Comparison of ENCODE assay signal across 17 cellular contexts in genomic region chr7:70036695-70037094, GRCh38.
DNase-seq lines count a peak whose midpoint lies in the region; ATAC-seq, FAIRE-seq and TF ChIP-seq lines count a peak whose summit lies in the region.
"Had no signal": no experiment of that assay in that cellular context is flagged by ENCODE, and none has a peak within 500 bp of the region (broad histone marks: within the 10 kb centered on the region; RNA-seq: fewer than 3 reads in every experiment).

No MANE protein-coding gene starts in this region.

- H3K79me2 ChIP-seq in GM23248 (ENCODE audit: insufficient read depth), result no peaks in the 10 kb centered on the region
- H3K79me2 ChIP-seq in astrocyte (ENCODE audit: insufficient read depth, low read length), result no peaks in the 10 kb centered on the region

- no peak overlapping the region for H3K27ac ChIP-seq in GM23248
- no peak overlapping the region for H3K27ac ChIP-seq in HEK293 (ENCODE audit: extremely low read depth, low read depth, low read length)
- H3K27ac ChIP-seq in astrocyte (ENCODE audit: low read depth, low read length), result no peak overlapping the region
- H3K27ac ChIP-seq: A549 had no signal

- in situ Hi-C loops in GM23248 (cut with MboI) (no loop called here), G401 (cut with HindIII; ENCODE audit: low sequenced_read_pairs) (no loop called here)

- TF ChIP-seq CTCF in HEK293 (tag by site-specific recombination; IDR thresholded peaks at IDR 0.05) (no peak), astrocyte (IDR thresholded peaks at IDR 0.05; ENCODE audit: insufficient read depth, low read depth, low read length) (no peak)

- CTCF ChIA-PET in HEK293 (lab: Yijun Ruan, JAX), result interaction anchor here (0.7 kb wide), 2 partner anchors 56 to 497 kb away, joined by 3 read pairs; no protein-coding TSS in a partner anchor

- no peak for ATAC-seq in stimulated activated memory B cell treated with anti-CD40 and anti-IgM and Interleukin-4, amounts not matched to agents 10 μg/mL and 1 μg/mL and 100 μg/mL, for 72 hours
- no peak for ATAC-seq in GM21515 (IDR thresholded peaks at IDR 0.05; ENCODE audit: unreplicated experiment)
- ATAC-seq: A549; CD8-positive, alpha-beta T cell; GM12878; HCT116 had no signal

- H3K9me3 Mint-ChIP-seq in astrocyte (ENCODE audit: unreplicated experiment), result no peaks in the 10 kb centered on the region
- H3K9me3 Mint-ChIP-seq in stimulated activated memory B cell treated with anti-CD40 and anti-IgM and Interleukin-4, amounts not matched to agents 10 μg/mL and 1 μg/mL and 100 μg/mL, for 72 hours, result peaks cover 2% of the 10 kb centered on the region
- H3K9me3 Mint-ChIP-seq: CD14-positive monocyte; CD8-positive, alpha-beta T cell had no signal

- H3K4me3 Mint-ChIP-seq in astrocyte (ENCODE audit: unreplicated experiment), result no peak overlapping the region
- no peak overlapping the region for H3K4me3 Mint-ChIP-seq in stimulated activated memory B cell treated with anti-CD40 and anti-IgM and Interleukin-4, amounts not matched to agents 10 μg/mL and 1 μg/mL and 100 μg/mL, for 72 hours
- H3K4me3 Mint-ChIP-seq: CD14-positive monocyte; CD8-positive, alpha-beta T cell had no signal

- H3K27ac Mint-ChIP-seq in astrocyte (ENCODE audit: unreplicated experiment), result peak overlapping the region; percentile 67
- H3K27ac Mint-ChIP-seq in stimulated activated memory B cell treated with anti-CD40 and anti-IgM and Interleukin-4, amounts not matched to agents 10 μg/mL and 1 μg/mL and 100 μg/mL, for 72 hours, result peak overlapping the region; percentile 33
- H3K27ac Mint-ChIP-seq: CD14-positive monocyte; CD8-positive, alpha-beta T cell had no signal

- H3K36me3 Mint-ChIP-seq in astrocyte (ENCODE audit: low read depth, unreplicated experiment), result no peaks in the 10 kb centered on the region
- no peaks in the 10 kb centered on the region for H3K36me3 Mint-ChIP-seq in stimulated activated memory B cell treated with anti-CD40 and anti-IgM and Interleukin-4, amounts not matched to agents 10 μg/mL and 1 μg/mL and 100 μg/mL, for 72 hours
- H3K36me3 Mint-ChIP-seq: CD14-positive monocyte; CD8-positive, alpha-beta T cell had no signal

- no peaks in the 10 kb centered on the region for H3K36me3 ChIP-seq in GM23248 (ENCODE audit: low read depth)
- H3K36me3 ChIP-seq in HEK293 (ENCODE audit: control insufficient read depth in 2 of 2, insufficient read depth in 1 of 2, low read length in 2 of 2), result no peaks in the 10 kb centered on the region
- H3K36me3 ChIP-seq in astrocyte (ENCODE audit: insufficient read depth, low read length), result no peaks in the 10 kb centered on the region

- H3K4me1 ChIP-seq in GM23248 (ENCODE audit: insufficient read depth), result peaks cover 15% of the 10 kb centered on the region
- peaks cover 15% of the 10 kb centered on the region for H3K4me1 ChIP-seq in HEK293 (ENCODE audit: control insufficient read depth, insufficient read depth, low read length)
- no peaks in the 10 kb centered on the region for H3K4me1 ChIP-seq in astrocyte (ENCODE audit: insufficient read depth, low read length)
- H3K4me1 ChIP-seq: A549 had no signal

- H2AFZ ChIP-seq in GM23248 (no peak overlapping the region), astrocyte (ENCODE audit: low read depth, low read length) (no peak overlapping the region)

- H3K9ac ChIP-seq in GM23248, result no peak overlapping the region
- no peak overlapping the region for H3K9ac ChIP-seq in astrocyte (ENCODE audit: low read length)

- H3K4me2 ChIP-seq in GM23248 (ENCODE audit: unreplicated experiment), result peak overlapping the region; percentile 36
- H3K4me2 ChIP-seq in astrocyte (ENCODE audit: low read length), result no peak overlapping the region
- H3K4me2 ChIP-seq: A549 had no signal

- POLR2A ChIA-PET in HEK293 (lab: Yijun Ruan, JAX), result no interaction called here

- FAIRE-seq in astrocyte (lab: Jason Lieb, UNC), result no peak
- FAIRE-seq: A549, GM12878, GM18507, H1 had no signal

- H3K27me3 ChIP-seq in GM23248 (replicated peaks; ENCODE audit: insufficient read depth) (no peaks in the 10 kb centered on the region), astrocyte (ENCODE audit: insufficient read depth, low read length) (no peaks in the 10 kb centered on the region)

- peaks cover 8% of the 10 kb centered on the region; the same call in 1 of the 2 replicates for H3F3A ChIP-seq in GM23248 (ENCODE audit: insufficient read depth)

- 50 to 55% methylated on average over 1 of the region's 1 CpG for WGBS in GM23248 (ENCODE audit: low coverage in 1 of 2, low lambda C conversion rate in 2 of 2, missing lambda C conversion rate in 2 of 2), 2 experiments

- H3K9me3 ChIP-seq in GM23248 (ENCODE audit: low read depth) (no peaks in the 10 kb centered on the region), HEK293 (ENCODE audit: control insufficient read depth, insufficient read depth, low read depth, low read length) (no peaks in the 10 kb centered on the region), astrocyte (ENCODE audit: insufficient read depth, low read depth, low read length) (no peaks in the 10 kb centered on the region)

- no peaks in the 10 kb centered on the region for H3K27me3 Mint-ChIP-seq in astrocyte (ENCODE audit: low read depth, unreplicated experiment)
- H3K27me3 Mint-ChIP-seq in stimulated activated memory B cell treated with anti-CD40 and anti-IgM and Interleukin-4, amounts not matched to agents 10 μg/mL and 1 μg/mL and 100 μg/mL, for 72 hours, result no peaks in the 10 kb centered on the region

- no peak for DNase-seq in GM23248
- DNase-seq in astrocyte (ENCODE audit: low read depth), result no peak
- no peak for DNase-seq in G401 (ENCODE audit: low spot score)
- no peak for DNase-seq in NCI-H748 (lab: John Stamatoyannopoulos, UW; ENCODE audit: unreplicated experiment)
- DNase-seq: CD8-positive, alpha-beta T cell; COR-L47; IMR-90; KBM-7 had no signal

- H4K20me1 ChIP-seq in GM23248 (ENCODE audit: insufficient read depth) (no peaks in the 10 kb centered on the region), astrocyte (ENCODE audit: insufficient read depth, low read length) (peaks cover 3% of the 10 kb centered on the region)

- no peaks in the 10 kb centered on the region for H3K9me2 ChIP-seq in GM23248 (ENCODE audit: insufficient read depth)

- H3K4me3 ChIP-seq in GM23248, result no peak overlapping the region
- no peak overlapping the region for H3K4me3 ChIP-seq in HEK293 (ENCODE audit: low read depth, low read length)
- no peak overlapping the region for H3K4me3 ChIP-seq in astrocyte (ENCODE audit: insufficient read depth, low read depth, low read length)
- H3K4me3 ChIP-seq: A549, GM12878 had no signal

- peaks cover 15% of the 10 kb centered on the region for H3K4me1 Mint-ChIP-seq in astrocyte (ENCODE audit: low read depth, unreplicated experiment)
- peaks cover 24% of the 10 kb centered on the region for H3K4me1 Mint-ChIP-seq in stimulated activated memory B cell treated with anti-CD40 and anti-IgM and Interleukin-4, amounts not matched to agents 10 μg/mL and 1 μg/mL and 100 μg/mL, for 72 hours

TF ChIP-seq in HEK293, 187 proteins besides CTCF, POLR2A, EP300 and RAD21:
- TF ChIP-seq ZNF555 (tag by site-specific recombination; conservative IDR thresholded peaks at IDR 0.05) (no peak), GLI2 (tag by site-specific recombination; IDR thresholded peaks at IDR 0.05; ENCODE audit: borderline replicate concordance, low read depth) (no peak), SCRT1 (tag by site-specific recombination; IDR thresholded peaks at IDR 0.05; ENCODE audit: borderline replicate concordance) (peak; percentile 34; the same call in 1 of the 2 replicates), SCRT2 (tag by site-specific recombination; IDR thresholded peaks at IDR 0.05) (peak; percentile 73)
